Comparison of ENCODE assay signal across 8 cellular contexts in genomic region chr2:27489118-27489497, GRCh38. TPM values are rescaled to one million over a fixed set of nuclear protein-coding genes. Genes with fewer than 3 reads are reported as not detected.
A peak's percentile ranks its signal among the peaks of the same experiment; 100 is the strongest.
DNase-seq lines count a peak whose midpoint lies in the region; ATAC-seq and TF ChIP-seq lines count a peak whose summit lies in the region.

No MANE protein-coding gene starts in this region.

- H3K4me1 ChIP-seq in thoracic aorta (ENCODE audit: control insufficient read depth in 1 of 2, low read depth in 2 of 2): peaks cover 7 to 15% of the 10 kb centered on the region in 2 donors

- ATAC-seq in Right ventricle myocardium inferior (peak; percentile 3), thoracic aorta (ENCODE audit: insufficient number of reproducible peaks, low FRiP score, low read depth) (no peak)

- in situ Hi-C loops in brain microvascular endothelial cell (cut with HindIII; ENCODE audit: low pct_ligation_motif_present, low sequenced_read_pairs): no loop called here

- DNase-seq in Right ventricle myocardium inferior (ENCODE audit: missing footprints) (no peak), cardiac septum (ENCODE audit: low spot score) (no peak), NCI-H2196 treated with DMSO at 0.1 percent for 48 hours (lab: John Stamatoyannopoulos, UW; ENCODE audit: unreplicated experiment) (peak; percentile 34), brain microvascular endothelial cell (no peak), left kidney (ENCODE audit: low read depth, low spot score) (peak; percentile 53), thoracic aorta (ENCODE audit: low spot score) (no peak), hepatic stellate cell (ENCODE audit: low spot score) (no peak), GM20000 (ENCODE audit: low spot score) (no peak)

- TF ChIP-seq CTCF in brain microvascular endothelial cell (IDR thresholded peaks at IDR 0.05; ENCODE audit: low read depth, low read length, missing control alignments): peak; percentile 40
- TF ChIP-seq CTCF in thoracic aorta (IDR thresholded peaks at IDR 0.05): no peak
- TF ChIP-seq CTCF in GM20000 (IDR thresholded peaks at IDR 0.05; ENCODE audit: extremely low read depth, missing control alignments): no peak

- H3K9me3 ChIP-seq in thoracic aorta: no peaks in the 10 kb centered on the region

- H3K36me3 ChIP-seq in brain microvascular endothelial cell (replicated peaks): peaks cover under 1% of the 10 kb centered on the region
- H3K36me3 ChIP-seq in thoracic aorta: peaks cover 11% of the 10 kb centered on the region

- H3K4me3 ChIP-seq in brain microvascular endothelial cell (ENCODE audit: low read depth, low read length) (peak overlapping the region; percentile 78), thoracic aorta (peak overlapping the region; percentile 83)

- intact Hi-C loops in Right ventricle myocardium inferior (cut with DNase I) (loop anchor here (5.0 kb wide), 2 partner anchors 62 to 82 kb away; partner anchors contain the start of genes NRBP1 and PPM1G), cardiac septum (cut with DNase I) (loop anchor here (5.0 kb wide), 1 partner anchor 62 kb away; the partner anchor contains the start of gene NRBP1)

- H3K27ac ChIP-seq in brain microvascular endothelial cell (peak overlapping the region; percentile 43), thoracic aorta (peak overlapping the region; percentile 55 to 73)

- no peaks in the 10 kb centered on the region for H3K27me3 ChIP-seq in brain microvascular endothelial cell (replicated peaks)
- no peaks in the 10 kb centered on the region for H3K27me3 ChIP-seq in thoracic aorta (replicated peaks; ENCODE audit: insufficient read depth)

RNA-seq across cellular contexts. Expression of gene IFT172, which starts 0.4 kb away (rescaled TPM):
- total RNA-seq in Right ventricle myocardium inferior: 19.3 TPM
- total RNA-seq in cardiac septum: 18.7 TPM
- 10 to 100 TPM; 33.0 to 45.6 TPM for total RNA-seq in thoracic aorta

RNA-seq across cellular contexts. Expression of gene FNDC4, which starts 5.9 kb away (rescaled TPM):
- 2.9 TPM for total RNA-seq in Right ventricle myocardium inferior
- total RNA-seq in cardiac septum: 3.0 TPM
- total RNA-seq in thoracic aorta: 10 to 100 TPM; 32.9 to 37.1 TPM

RNA-seq across cellular contexts. Expression of gene GCKR, which starts 7.5 kb away (rescaled TPM):
- total RNA-seq in Right ventricle myocardium inferior (not detected), cardiac septum (not detected), thoracic aorta (1 to 10 TPM; 1.8 to 5.7 TPM)

RNA-seq across cellular contexts. Expression of gene KRTCAP3, which starts 46.9 kb away (rescaled TPM):
- total RNA-seq in Right ventricle myocardium inferior (0.60 TPM), cardiac septum (not detected), thoracic aorta (under 1 TPM in 1 of 2 donors, not detected in 1; 0.68 TPM)

Comparison
In these comparisons a context has a peak if more than half of its experiments do, and no peak if none do; other contexts are left out.
1. DNase-seq: peak in NCI-H2196 treated with DMSO at 0.1 percent for 48 hours (single experiment) and left kidney (single experiment); none in Right ventricle myocardium inferior (single experiment), cardiac septum (single experiment), brain microvascular endothelial cell (single experiment), thoracic aorta (single experiment), hepatic stellate cell (single experiment) and GM20000 (single experiment).